ENCODE assay signal across 16 cellular contexts in genomic region chr10:80075781-80076180, GRCh38. TPM values are rescaled to one million over a fixed set of nuclear protein-coding genes. Genes with fewer than 3 reads are reported as not detected.
DNase-seq lines count a peak whose midpoint lies in the region; ATAC-seq, FAIRE-seq and TF ChIP-seq lines count a peak whose summit lies in the region.
"Had no signal": no experiment of that assay in that cellular context is flagged by ENCODE, and none has a peak within 500 bp of the region (broad histone marks: within the 10 kb centered on the region; RNA-seq: fewer than 3 reads in every experiment).

No MANE protein-coding gene starts in this region.

- H2BK15ac ChIP-seq in H9 (ENCODE audit: low read depth, low read length), result no peak overlapping the region

- H3K36me3 ChIP-seq in RWPE2 (ENCODE audit: low read depth), result no peaks in the 10 kb centered on the region

- H4K91ac ChIP-seq in H9 (ENCODE audit: insufficient read length, low read depth, low read length), result no peak overlapping the region

- H3K79me1 ChIP-seq in H9 (ENCODE audit: insufficient read depth, low read depth, low read length, poor library complexity, severe bottlenecking), result no peaks in the 10 kb centered on the region

- no peak overlapping the region for H3K14ac ChIP-seq in H9 (ENCODE audit: insufficient read depth, low read length)

- H3K18ac ChIP-seq in H9 (ENCODE audit: insufficient read length, low read depth, low read length), result no peak overlapping the region

- H3K4me3 Mint-ChIP-seq in CD4-positive, alpha-beta T cell, result peak overlapping the region; percentile 28
- H3K4me3 Mint-ChIP-seq in immature natural killer cell (peak overlapping the region in 3 of 5 donors; percentile 8 to 32 (median 14)), H9 (no peak overlapping the region)

- no peaks in the 10 kb centered on the region for H4K20me1 ChIP-seq in H9 (ENCODE audit: control insufficient read depth, insufficient read depth, insufficient read length)

- TF ChIP-seq POLR2A in GM12891 (IDR thresholded peaks at IDR 0.05; ENCODE audit: low read depth, low read length), result no peak

- WGBS in H9 (ENCODE audit: extremely low coverage, insufficient read length, low lambda C conversion rate), result no CpG with 5 or more reads among the region's 1 CpG

- no peak overlapping the region for H3K4ac ChIP-seq in H9 (ENCODE audit: low read depth, low read length)

- no peak overlapping the region for H2BK12ac ChIP-seq in H9 (ENCODE audit: insufficient read length, low read depth, low read length)

- H3K23me2 ChIP-seq in H9 (ENCODE audit: insufficient read length, low read depth, low read length, poor library complexity, severe bottlenecking), result no peaks in the 10 kb centered on the region

- no peaks in the 10 kb centered on the region for H3K27me3 Mint-ChIP-seq in CD4-positive, alpha-beta T cell
- H3K27me3 Mint-ChIP-seq in immature natural killer cell (ENCODE audit: low read depth in 3 of 3) (peaks cover 0 to 14% (median 3%) of the 10 kb centered on the region in 3 donors), H9 (ENCODE audit: low read depth) (no peaks in the 10 kb centered on the region)
- H3K27me3 Mint-ChIP-seq: naive B cell had no signal

- H3K9ac ChIP-seq in H9 (ENCODE audit: extremely low read depth, insufficient read length, low read length), result no peak overlapping the region

- FAIRE-seq in GM12891 (lab: Jason Lieb, UNC), result no peak

- DNase-seq in AG08396 (ENCODE audit: low spot score) (peak; percentile 19), RWPE2 (ENCODE audit: low spot score) (no peak), immature natural killer cell (no peak), H9 (no peak), GM12891 (ENCODE audit: insufficient read length, low spot score) (no peak), NCI-H1436 treated with DMSO at 0.1 percent for 48 hours (lab: John Stamatoyannopoulos, UW) (no peak)
- DNase-seq in CD4-positive, alpha-beta T cell, result no peak
- DNase-seq: Calu3; effector memory CD4-positive, alpha-beta T cell; left cardiac atrium; naive B cell; NCI-H1694; NCI-H748 treated with DMSO at 0.1 percent for 48 hours; retina; SIG-M5; substantia nigra had no signal

- no peak overlapping the region for H2AFZ ChIP-seq in H9 (ENCODE audit: low read length)

- H4K5ac ChIP-seq in H9 (ENCODE audit: insufficient read length, low read depth, low read length), result no peak overlapping the region

- no peak for TF ChIP-seq CTCF in CD4-positive, alpha-beta T cell (IDR thresholded peaks at IDR 0.05)
- TF ChIP-seq CTCF in RWPE2 (IDR thresholded peaks at IDR 0.05; ENCODE audit: poor library complexity, severe bottlenecking), result no peak
- no peak for TF ChIP-seq CTCF in H9 (conservative IDR thresholded peaks at IDR 0.05)

- no peak overlapping the region for H2BK20ac ChIP-seq in H9 (ENCODE audit: low read depth, low read length, poor library complexity, severe bottlenecking)

- H3T11ph ChIP-seq in H9 (ENCODE audit: low read length), result no peak overlapping the region

- no peaks in the 10 kb centered on the region for H3K9me3 Mint-ChIP-seq in CD4-positive, alpha-beta T cell
- H3K9me3 Mint-ChIP-seq in immature natural killer cell, result no peaks in the 10 kb centered on the region
- peaks cover 0 to 2% of the 10 kb centered on the region in 2 experiments; a peak in 2 of 5 replicates for H3K9me3 Mint-ChIP-seq in H9

- no peaks in the 10 kb centered on the region for H3K79me2 ChIP-seq in H9 (ENCODE audit: insufficient read depth, low read length)

- ATAC-seq in CD4-positive, alpha-beta T cell (ENCODE audit: poor library complexity), result no peak
- ATAC-seq in RWPE2 (ENCODE audit: low read depth), result no peak
- ATAC-seq: left cardiac atrium had no signal

- no peak overlapping the region for H3K27ac ChIP-seq in CD4-positive, alpha-beta T cell (ENCODE audit: low read depth, low read length)
- H3K27ac ChIP-seq in RWPE2 (ENCODE audit: poor library complexity, severe bottlenecking) (peak overlapping the region; percentile 8), H9 (ENCODE audit: insufficient read length, low read depth, low read length) (no peak overlapping the region)

- H3K27me3 ChIP-seq in CD4-positive, alpha-beta T cell (ENCODE audit: control insufficient read depth, insufficient read depth, low read length), result no peaks in the 10 kb centered on the region
- H3K27me3 ChIP-seq in RWPE2 (ENCODE audit: insufficient read depth, poor library complexity, severe bottlenecking) (no peaks in the 10 kb centered on the region), H9 (ENCODE audit: insufficient read depth, low read length) (no peaks in the 10 kb centered on the region)

- H3K9me3 ChIP-seq in CD4-positive, alpha-beta T cell (ENCODE audit: control insufficient read depth, low read length), result no peaks in the 10 kb centered on the region
- H3K9me3 ChIP-seq in RWPE2 (ENCODE audit: severe bottlenecking) (no peaks in the 10 kb centered on the region), H9 (ENCODE audit: control insufficient read depth, low read depth, low read length) (no peaks in the 10 kb centered on the region)

- H2BK5ac ChIP-seq in H9 (ENCODE audit: insufficient read length, low read length), result no peak overlapping the region

- no peak overlapping the region for H3K4me3 ChIP-seq in RWPE2 (ENCODE audit: severe bottlenecking)

- POLR2A ChIA-PET in CD4-positive, alpha-beta T cell (lab: Charles Lee), result no interaction called here

- intact Hi-C loops in CD4-positive, alpha-beta T cell (cut with DNase I, micrococcal nuclease), result loop anchor here (5.0 to 10.0 kb wide), 3 partner anchors 67 to 1771 kb away; partner anchors contain the start of gene ANXA11 (in 1 of the 2)

- peaks cover 30% of the 10 kb centered on the region for H3K4me1 Mint-ChIP-seq in CD4-positive, alpha-beta T cell (ENCODE audit: low read depth)
- H3K4me1 Mint-ChIP-seq in immature natural killer cell, result peaks cover 17 to 25% of the 10 kb centered on the region in 2 donors
- H3K4me1 Mint-ChIP-seq in H9, result peaks cover 18 to 19% of the 10 kb centered on the region in 2 experiments

- no peaks in the 10 kb centered on the region for H3K4me1 ChIP-seq in RWPE2 (ENCODE audit: insufficient read depth, poor library complexity, severe bottlenecking)
- no peaks in the 10 kb centered on the region for H3K4me1 ChIP-seq in H9 (ENCODE audit: insufficient read depth, low read length)

- no peak overlapping the region for H2BK120ac ChIP-seq in H9 (ENCODE audit: low read depth, low read length, poor library complexity, severe bottlenecking)

- CTCF ChIA-PET in CD4-positive, alpha-beta T cell (lab: Charles Lee), result no interaction called here

- peaks cover 15% of the 10 kb centered on the region for H3K36me3 Mint-ChIP-seq in CD4-positive, alpha-beta T cell (ENCODE audit: low read depth)
- H3K36me3 Mint-ChIP-seq in immature natural killer cell (no peaks in the 10 kb centered on the region), H9 (ENCODE audit: insufficient read depth in 1 of 3, low read depth in 3 of 3) (peaks cover 0 to 3% (median 3%) of the 10 kb centered on the region in 3 experiments; a peak in 2 of 7 replicates)
- H3K36me3 Mint-ChIP-seq: naive B cell had no signal

- H3K27ac Mint-ChIP-seq in CD4-positive, alpha-beta T cell, result peak overlapping the region; percentile 6
- H3K27ac Mint-ChIP-seq in immature natural killer cell (no peak overlapping the region), H9 (no peak overlapping the region)
- H3K27ac Mint-ChIP-seq: naive B cell had no signal

- H3K56ac ChIP-seq in H9 (ENCODE audit: insufficient read length, low read depth, low read length), result no peak overlapping the region

- no peak overlapping the region for H4K8ac ChIP-seq in H9 (replicated peaks; ENCODE audit: insufficient read length, low read depth, low read length)

- H2AK5ac ChIP-seq in H9 (ENCODE audit: insufficient read length, low read length), result no peak overlapping the region

- H3K23ac ChIP-seq in H9 (ENCODE audit: insufficient read length, low read depth, low read length), result no peak overlapping the region

- H3K4me2 ChIP-seq in H9 (ENCODE audit: insufficient read depth, insufficient read length, low read length), result no peak overlapping the region

TF ChIP-seq in GM12891, 5 proteins besides CTCF, POLR2A, EP300 and RAD21:
- TF ChIP-seq POLR2AphosphoS5 (IDR thresholded peaks at IDR 0.05; ENCODE audit: low read depth, low read length), result no peak
- TF ChIP-seq PAX5 (IDR thresholded peaks at IDR 0.05; ENCODE audit: insufficient read depth, low read length, severe bottlenecking), result no peak
- no peak for TF ChIP-seq TAF1 (IDR thresholded peaks at IDR 0.05; ENCODE audit: low read depth, low read length)
- TF ChIP-seq SPI1 (IDR thresholded peaks at IDR 0.05; ENCODE audit: low read depth, low read length), result no peak
- no peak for TF ChIP-seq POU2F2 (IDR thresholded peaks at IDR 0.05; ENCODE audit: low read depth, low read length)

RNA-seq across cellular contexts. Expression of gene TMEM254, which starts 2.7 kb away (rescaled TPM):
- 1 to 10 TPM; 4.0 to 5.6 TPM for total RNA-seq in CD4-positive, alpha-beta T cell
- 10 to 100 TPM; 18.2 to 24.5 (median 22.7) TPM for polyA plus RNA-seq in immature natural killer cell
- 19.5 and 20.3 TPM in 2 replicates for total RNA-seq in H9 (2021)
- polyA plus RNA-seq in GM12891 (2012; ENCODE audit: low read depth, missing spikeins), result 11.8 TPM

RNA-seq across cellular contexts. Expression of gene PLAC9, which starts 56.7 kb away (rescaled TPM):
- not detected for total RNA-seq in CD4-positive, alpha-beta T cell
- not detected for polyA plus RNA-seq in immature natural killer cell
- 4.3 and 7.8 TPM in 2 replicates for total RNA-seq in H9 (2021)
- not detected for polyA plus RNA-seq in GM12891 (2012; ENCODE audit: low read depth, missing spikeins)
- total RNA-seq: Calu3 had no signal

Comparison
In these comparisons a context has a peak if more than half of its experiments do, and no peak if none do; other contexts are left out.
1. H3K4me3 Mint-ChIP-seq: peak in CD4-positive, alpha-beta T cell (single experiment) and immature natural killer cell (3 of 5); none in H9 (0 of 2).